ENCODE assay signal across 19 cellular contexts in the genomic region with DNA sequence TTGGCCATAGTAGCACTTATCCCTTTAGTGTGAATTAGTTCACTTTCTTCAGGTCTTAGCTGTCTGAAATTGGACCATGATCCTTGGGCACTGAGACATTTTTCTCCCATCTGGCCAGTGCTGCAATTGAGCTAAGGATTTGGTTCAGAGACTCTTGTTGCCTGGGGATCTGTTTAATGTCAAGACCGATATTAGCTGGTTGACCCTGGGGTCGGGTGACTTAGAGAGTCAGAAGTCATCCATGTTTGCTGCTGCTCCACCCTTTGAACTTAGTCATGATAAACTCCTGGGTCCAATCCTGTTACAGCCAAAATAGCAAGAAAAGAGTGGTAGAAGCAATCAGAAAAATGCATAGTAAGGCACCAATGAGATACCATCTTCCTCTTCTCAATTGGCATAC. TPM values are rescaled to one million over a fixed set of nuclear protein-coding genes. Genes with fewer than 3 reads are reported as not detected.
DNase-seq lines count a peak whose midpoint lies in the region; ATAC-seq and TF ChIP-seq lines count a peak whose summit lies in the region.
"Had no signal": no experiment of that assay in that cellular context is flagged by ENCODE, and none has a peak within 500 bp of the region (broad histone marks: within the 10 kb centered on the region; RNA-seq: fewer than 3 reads in every experiment).

No MANE protein-coding gene starts in this region.

- intact Hi-C loops in heart left ventricle (cut with DNase I), result no loop called here

- H3K27me3 Mint-ChIP-seq in activated T-cell treated with anti-CD3 and anti-CD28 coated beads, Interleukin-2, amount 50 U/mL, for 4 hours (ENCODE audit: low read depth), result peaks cover 2% of the 10 kb centered on the region
- H3K27me3 Mint-ChIP-seq: CD4-positive, alpha-beta memory T cell had no signal

- TF ChIP-seq RAD21 in liver (IDR thresholded peaks at IDR 0.05), result no peak

- TF ChIP-seq POLR2A in heart left ventricle (IDR thresholded peaks at IDR 0.05) (no peak), Peyer's patch (IDR thresholded peaks at IDR 0.05) (no peak)

- H3K4me1 Mint-ChIP-seq in activated T-cell treated with anti-CD3 and anti-CD28 coated beads, Interleukin-2, amount 50 U/mL, for 4 hours (ENCODE audit: low read depth), result no peaks in the 10 kb centered on the region
- H3K4me1 Mint-ChIP-seq: CD14-positive monocyte; CD4-positive, alpha-beta memory T cell had no signal

- no peaks in the 10 kb centered on the region for H3K36me3 Mint-ChIP-seq in activated T-cell treated with anti-CD3 and anti-CD28 coated beads, Interleukin-2, amount 50 U/mL, for 4 hours (ENCODE audit: insufficient read depth)
- H3K36me3 Mint-ChIP-seq: CD14-positive monocyte; CD4-positive, alpha-beta memory T cell had no signal

- H3K9me3 ChIP-seq in WERI-Rb-1 (ENCODE audit: severe bottlenecking) (no peaks in the 10 kb centered on the region), liver (ENCODE audit: control insufficient read depth in 4 of 4, low read length in 3 of 4) (no peaks in the 10 kb centered on the region), heart left ventricle (no peaks in the 10 kb centered on the region), Peyer's patch (no peaks in the 10 kb centered on the region)
- H3K9me3 ChIP-seq: A549 had no signal

- DNase-seq in DMS 273 (lab: John Stamatoyannopoulos, UW; ENCODE audit: unreplicated experiment) (peak; percentile 9), DMS 273 treated with DMSO at 0.1 percent for 48 hours (lab: John Stamatoyannopoulos, UW) (no peak), WERI-Rb-1 (peak; percentile 13), heart left ventricle (no peak), Peyer's patch (no peak), cortex of kidney (lab: John Stamatoyannopoulos, UW) (no peak)
- DNase-seq in activated T-cell treated with anti-CD3 and anti-CD28 coated beads, Interleukin-2, amount 50 U/mL, for 4 hours, result no peak
- DNase-seq: AML-193; CD4-positive, alpha-beta memory T cell; DMS53; DND-41; EL; GOT3; H9 had no signal

- H3K27me3 ChIP-seq in WERI-Rb-1 (ENCODE audit: insufficient read depth, low read depth, severe bottlenecking) (no peaks in the 10 kb centered on the region), liver (ENCODE audit: control insufficient read depth in 4 of 4, insufficient read depth in 4 of 4, low read length in 3 of 4) (no peaks in the 10 kb centered on the region), heart left ventricle (no peaks in the 10 kb centered on the region), Peyer's patch (no peaks in the 10 kb centered on the region)
- H3K27me3 ChIP-seq: BLaER1 had no signal

- no peaks in the 10 kb centered on the region for H3K9me3 Mint-ChIP-seq in activated T-cell treated with anti-CD3 and anti-CD28 coated beads, Interleukin-2, amount 50 U/mL, for 4 hours
- H3K9me3 Mint-ChIP-seq: H9 had no signal

- no peak overlapping the region for H3K9ac ChIP-seq in liver (ENCODE audit: low read depth in 1 of 2, low read length in 2 of 2)
- H3K9ac ChIP-seq: BLaER1 had no signal

- H3K4me3 ChIP-seq in WERI-Rb-1 (ENCODE audit: low read depth, low read length) (no peak overlapping the region), liver (ENCODE audit: low read depth in 1 of 3, low read length in 3 of 3) (no peak overlapping the region), heart left ventricle (no peak overlapping the region), Peyer's patch (no peak overlapping the region)
- H3K4me3 ChIP-seq: A549, BLaER1 had no signal

- no peak for ATAC-seq in activated T-cell treated with anti-CD3 and anti-CD28 coated beads, Interleukin-2, amount 50 U/mL, for 4 hours
- no peak for ATAC-seq in heart left ventricle
- ATAC-seq: A549 had no signal

- 59% methylated on average over 2 of the region's 2 CpGs for WGBS in liver
- 30 to 52% (median 40%) methylated on average over 2 of the region's 2 CpGs for WGBS in heart left ventricle, 4 donors

- H3K36me3 ChIP-seq in WERI-Rb-1, result no peaks in the 10 kb centered on the region
- H3K36me3 ChIP-seq in liver (ENCODE audit: control insufficient read depth in 4 of 4, insufficient read depth in 3 of 4, low read depth in 1 of 4, low read length in 3 of 4), result no peaks in the 10 kb centered on the region
- H3K36me3 ChIP-seq in heart left ventricle, result no peaks in the 10 kb centered on the region
- no peaks in the 10 kb centered on the region for H3K36me3 ChIP-seq in Peyer's patch
- H3K36me3 ChIP-seq: BLaER1 had no signal

- TF ChIP-seq CTCF in WERI-Rb-1 (IDR thresholded peaks at IDR 0.05; ENCODE audit: low read depth, low read length) (no peak), liver (IDR thresholded peaks at IDR 0.05; ENCODE audit: low read depth, low read length, missing input control) (no peak), heart left ventricle (IDR thresholded peaks at IDR 0.05) (no peak), Peyer's patch (IDR thresholded peaks at IDR 0.05) (no peak)

- H3K27ac ChIP-seq in WERI-Rb-1, result no peak overlapping the region
- no peak overlapping the region for H3K27ac ChIP-seq in liver (ENCODE audit: low read depth in 1 of 2, low read length in 2 of 2)
- H3K27ac ChIP-seq in heart left ventricle, result no peak overlapping the region
- no peak overlapping the region for H3K27ac ChIP-seq in Peyer's patch
- H3K27ac ChIP-seq: 22Rv1, A549, BLaER1 had no signal

- peaks cover 0 to 2% (median 0%) of the 10 kb centered on the region in 4 donors for H3K4me1 ChIP-seq in liver (ENCODE audit: control insufficient read depth in 4 of 4, insufficient read depth in 4 of 4, low read length in 3 of 4)
- no peaks in the 10 kb centered on the region for H3K4me1 ChIP-seq in heart left ventricle
- no peaks in the 10 kb centered on the region for H3K4me1 ChIP-seq in Peyer's patch
- H3K4me1 ChIP-seq: A549, BLaER1 had no signal

- H3K4me3 Mint-ChIP-seq in activated T-cell treated with anti-CD3 and anti-CD28 coated beads, Interleukin-2, amount 50 U/mL, for 4 hours, result no peak overlapping the region
- H3K4me3 Mint-ChIP-seq: CD14-positive monocyte; CD4-positive, alpha-beta memory T cell; H9 had no signal

TF ChIP-seq in liver, 16 proteins besides CTCF, POLR2A, EP300 and RAD21:
- TF ChIP-seq FOXA1 (IDR thresholded peaks at IDR 0.05) (no peak), TAF1 (conservative IDR thresholded peaks at IDR 0.05) (no peak), NR2F2 (IDR thresholded peaks at IDR 0.05) (peak; percentile 85), RXRA (IDR thresholded peaks at IDR 0.05) (peak in 1 of 2 donors; percentile 19)
- TF ChIP-seq, protein P1, sequence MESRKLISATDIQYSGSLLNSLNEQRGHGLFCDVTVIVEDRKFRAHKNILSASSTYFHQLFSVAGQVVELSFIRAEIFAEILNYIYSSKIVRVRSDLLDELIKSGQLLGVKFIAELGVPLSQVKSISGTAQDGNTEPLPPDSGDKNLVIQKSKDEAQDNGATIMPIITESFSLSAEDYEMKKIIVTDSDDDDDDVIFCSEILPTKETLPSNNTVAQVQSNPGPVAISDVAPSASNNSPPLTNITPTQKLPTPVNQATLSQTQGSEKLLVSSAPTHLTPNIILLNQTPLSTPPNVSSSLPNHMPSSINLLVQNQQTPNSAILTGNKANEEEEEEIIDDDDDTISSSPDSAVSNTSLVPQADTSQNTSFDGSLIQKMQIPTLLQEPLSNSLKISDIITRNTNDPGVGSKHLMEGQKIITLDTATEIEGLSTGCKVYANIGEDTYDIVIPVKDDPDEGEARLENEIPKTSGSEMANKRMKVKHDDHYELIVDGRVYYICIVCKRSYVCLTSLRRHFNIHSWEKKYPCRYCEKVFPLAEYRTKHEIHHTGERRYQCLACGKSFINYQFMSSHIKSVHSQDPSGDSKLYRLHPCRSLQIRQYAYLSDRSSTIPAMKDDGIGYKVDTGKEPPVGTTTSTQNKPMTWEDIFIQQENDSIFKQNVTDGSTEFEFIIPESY (IDR thresholded peaks at IDR 0.05), result no peak

RNA-seq across cellular contexts. Expression of a gene that starts 45.8 kb away (rescaled TPM):
- total RNA-seq in liver (1 to 10 TPM; 1.3 to 2.1 TPM), heart left ventricle (under 1 TPM in 1 of 9 donors, not detected in 8; 0.17 TPM), Peyer's patch (10 to 100 TPM in 3 of 4 donors, 1 to 10 TPM in 1; 5.0 to 24.5 (median 18.6) TPM)
- polyA plus RNA-seq in liver (1 to 10 TPM; 2.7 to 3.5 TPM), heart left ventricle (not detected)
- under 1 TPM in 1 of 3 donors, not detected in 2; 0.08 TPM for total RNA-seq in activated T-cell treated with anti-CD3 and anti-CD28 coated beads, Interleukin-2, amount 50 U/mL, for 4 hours
- total RNA-seq: CD4-positive, alpha-beta memory T cell had no signal
- polyA plus RNA-seq: CD14-positive monocyte had no signal

Comparison
In these comparisons a context has a peak if more than half of its experiments do, and no peak if none do; other contexts are left out.
1. DNase-seq: peak in DMS 273 (single experiment) and WERI-Rb-1 (single experiment); none in DMS 273 treated with DMSO at 0.1 percent for 48 hours (single experiment), activated T-cell treated with anti-CD3 and anti-CD28 coated beads, Interleukin-2, amount 50 U/mL, for 4 hours (single experiment), heart left ventricle (0 of 5), Peyer's patch (0 of 3) and cortex of kidney (single experiment).